In the genomic region with DNA sequence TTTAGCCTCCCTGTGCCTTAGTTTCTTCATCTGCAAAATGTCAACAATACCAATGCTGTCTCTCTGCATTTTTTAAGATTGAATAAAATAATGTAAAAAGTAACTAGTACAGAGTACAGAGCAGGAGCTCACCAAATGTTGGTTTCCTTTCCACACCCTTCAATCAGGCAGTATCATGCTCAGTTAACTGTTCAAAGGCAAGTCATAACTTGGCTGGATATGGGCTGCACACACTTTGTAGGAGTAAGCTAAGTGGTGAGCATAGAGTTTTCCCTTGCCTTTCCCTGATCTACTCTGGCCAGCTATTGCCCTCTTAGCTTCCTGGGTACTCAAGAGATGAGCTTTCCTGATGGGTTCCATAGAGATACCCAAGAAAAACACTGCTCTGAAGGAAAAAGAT, we compare ENCODE assay signal across 1 cellular context.
TF ChIP-seq lines count a peak whose summit lies in the region.

No MANE protein-coding gene starts in this region.

TF ChIP-seq in GM23338, 12 proteins besides CTCF, POLR2A, EP300 and RAD21 (continued from another document):
- TF ChIP-seq, protein P1, sequence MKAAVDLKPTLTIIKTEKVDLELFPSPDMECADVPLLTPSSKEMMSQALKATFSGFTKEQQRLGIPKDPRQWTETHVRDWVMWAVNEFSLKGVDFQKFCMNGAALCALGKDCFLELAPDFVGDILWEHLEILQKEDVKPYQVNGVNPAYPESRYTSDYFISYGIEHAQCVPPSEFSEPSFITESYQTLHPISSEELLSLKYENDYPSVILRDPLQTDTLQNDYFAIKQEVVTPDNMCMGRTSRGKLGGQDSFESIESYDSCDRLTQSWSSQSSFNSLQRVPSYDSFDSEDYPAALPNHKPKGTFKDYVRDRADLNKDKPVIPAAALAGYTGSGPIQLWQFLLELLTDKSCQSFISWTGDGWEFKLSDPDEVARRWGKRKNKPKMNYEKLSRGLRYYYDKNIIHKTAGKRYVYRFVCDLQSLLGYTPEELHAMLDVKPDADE (IDR thresholded peaks at IDR 0.05), result no peak
- TF ChIP-seq POLR2AphosphoS5 (IDR thresholded peaks at IDR 0.05; ENCODE audit: low read depth), result no peak
- TF ChIP-seq, protein P2, sequence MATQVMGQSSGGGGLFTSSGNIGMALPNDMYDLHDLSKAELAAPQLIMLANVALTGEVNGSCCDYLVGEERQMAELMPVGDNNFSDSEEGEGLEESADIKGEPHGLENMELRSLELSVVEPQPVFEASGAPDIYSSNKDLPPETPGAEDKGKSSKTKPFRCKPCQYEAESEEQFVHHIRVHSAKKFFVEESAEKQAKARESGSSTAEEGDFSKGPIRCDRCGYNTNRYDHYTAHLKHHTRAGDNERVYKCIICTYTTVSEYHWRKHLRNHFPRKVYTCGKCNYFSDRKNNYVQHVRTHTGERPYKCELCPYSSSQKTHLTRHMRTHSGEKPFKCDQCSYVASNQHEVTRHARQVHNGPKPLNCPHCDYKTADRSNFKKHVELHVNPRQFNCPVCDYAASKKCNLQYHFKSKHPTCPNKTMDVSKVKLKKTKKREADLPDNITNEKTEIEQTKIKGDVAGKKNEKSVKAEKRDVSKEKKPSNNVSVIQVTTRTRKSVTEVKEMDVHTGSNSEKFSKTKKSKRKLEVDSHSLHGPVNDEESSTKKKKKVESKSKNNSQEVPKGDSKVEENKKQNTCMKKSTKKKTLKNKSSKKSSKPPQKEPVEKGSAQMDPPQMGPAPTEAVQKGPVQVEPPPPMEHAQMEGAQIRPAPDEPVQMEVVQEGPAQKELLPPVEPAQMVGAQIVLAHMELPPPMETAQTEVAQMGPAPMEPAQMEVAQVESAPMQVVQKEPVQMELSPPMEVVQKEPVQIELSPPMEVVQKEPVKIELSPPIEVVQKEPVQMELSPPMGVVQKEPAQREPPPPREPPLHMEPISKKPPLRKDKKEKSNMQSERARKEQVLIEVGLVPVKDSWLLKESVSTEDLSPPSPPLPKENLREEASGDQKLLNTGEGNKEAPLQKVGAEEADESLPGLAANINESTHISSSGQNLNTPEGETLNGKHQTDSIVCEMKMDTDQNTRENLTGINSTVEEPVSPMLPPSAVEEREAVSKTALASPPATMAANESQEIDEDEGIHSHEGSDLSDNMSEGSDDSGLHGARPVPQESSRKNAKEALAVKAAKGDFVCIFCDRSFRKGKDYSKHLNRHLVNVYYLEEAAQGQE (IDR thresholded peaks at IDR 0.05; ENCODE audit: unreplicated experiment), result no peak
